In the genomic region with DNA sequence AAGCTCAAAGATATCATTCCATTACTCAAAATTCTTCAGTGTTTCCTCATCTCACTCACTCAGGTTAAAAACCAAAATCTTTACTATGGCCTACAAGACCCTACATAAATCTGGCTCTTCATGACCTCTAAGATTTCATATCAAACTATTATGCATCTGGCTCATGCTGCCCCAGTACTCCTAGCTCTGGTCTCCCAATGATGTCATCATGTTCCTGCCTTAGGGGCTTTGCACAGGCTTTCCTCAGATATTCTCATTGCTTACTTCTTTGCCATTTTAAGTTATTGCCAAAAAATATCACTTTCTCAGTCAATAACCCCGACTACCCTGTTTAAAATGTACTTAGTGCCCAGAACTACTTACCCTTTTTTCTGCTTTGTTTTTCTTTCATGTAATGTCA, we compare ENCODE assay signal across 1 cellular context.
TF ChIP-seq lines count a peak whose summit lies in the region.

No MANE protein-coding gene starts in this region.

TF ChIP-seq in HEK293, 187 proteins besides CTCF, POLR2A, EP300 and RAD21 (continued from another document):
- TF ChIP-seq, protein P1, sequence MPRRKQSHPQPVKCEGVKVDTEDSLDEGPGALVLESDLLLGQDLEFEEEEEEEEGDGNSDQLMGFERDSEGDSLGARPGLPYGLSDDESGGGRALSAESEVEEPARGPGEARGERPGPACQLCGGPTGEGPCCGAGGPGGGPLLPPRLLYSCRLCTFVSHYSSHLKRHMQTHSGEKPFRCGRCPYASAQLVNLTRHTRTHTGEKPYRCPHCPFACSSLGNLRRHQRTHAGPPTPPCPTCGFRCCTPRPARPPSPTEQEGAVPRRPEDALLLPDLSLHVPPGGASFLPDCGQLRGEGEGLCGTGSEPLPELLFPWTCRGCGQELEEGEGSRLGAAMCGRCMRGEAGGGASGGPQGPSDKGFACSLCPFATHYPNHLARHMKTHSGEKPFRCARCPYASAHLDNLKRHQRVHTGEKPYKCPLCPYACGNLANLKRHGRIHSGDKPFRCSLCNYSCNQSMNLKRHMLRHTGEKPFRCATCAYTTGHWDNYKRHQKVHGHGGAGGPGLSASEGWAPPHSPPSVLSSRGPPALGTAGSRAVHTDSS (tag by site-specific recombination; IDR thresholded peaks at IDR 0.05) = no peak
- no peak for TF ChIP-seq HOXC10 (CRISPR knock-in tag; IDR thresholded peaks at IDR 0.05)
